ENCODE assay signal across 2 cellular contexts in the genomic region with DNA sequence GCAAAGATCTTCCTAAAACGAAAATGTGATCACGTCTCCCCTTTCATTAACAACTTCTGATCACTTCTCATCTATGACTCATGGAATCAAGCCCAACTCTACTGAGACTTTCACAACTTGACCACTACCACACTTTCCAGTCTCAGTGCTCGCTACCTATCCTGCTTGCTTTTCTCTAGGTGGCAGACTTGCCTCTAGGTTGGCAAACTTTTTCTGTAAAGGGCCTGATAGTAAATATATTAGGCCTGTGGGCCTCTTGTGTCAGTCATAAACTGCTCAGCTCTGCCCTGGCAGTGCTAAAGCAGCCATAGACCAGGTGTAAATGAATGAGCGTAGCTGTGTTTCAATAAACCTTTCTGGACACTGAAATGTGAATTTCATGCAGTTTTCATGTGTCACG.
TF ChIP-seq lines count a peak whose summit lies in the region.

No MANE protein-coding gene starts in this region.

TF ChIP-seq in SK-N-SH, 30 proteins besides CTCF, POLR2A, EP300 and RAD21:
- TF ChIP-seq MXI1 (IDR thresholded peaks at IDR 0.05; ENCODE audit: low read depth, low read length) (no peak), NFIC (IDR thresholded peaks at IDR 0.05; ENCODE audit: borderline replicate concordance) (no peak), GABPA (IDR thresholded peaks at IDR 0.05; ENCODE audit: low read depth) (no peak), YY1 (IDR thresholded peaks at IDR 0.05; ENCODE audit: low read depth) (no peak), SIN3A (IDR thresholded peaks at IDR 0.05; ENCODE audit: borderline replicate concordance, low read depth, low read length) (no peak), FOSL2 (IDR thresholded peaks at IDR 0.05; ENCODE audit: borderline replicate concordance, low read depth) (no peak), REST (IDR thresholded peaks at IDR 0.05; ENCODE audit: low read depth, low read length) (no peak), CHD2 (IDR thresholded peaks at IDR 0.05; ENCODE audit: low read length, partially characterized antibody) (no peak), SMC3 (IDR thresholded peaks at IDR 0.05; ENCODE audit: low read depth, low read length) (no peak), MEF2A (IDR thresholded peaks at IDR 0.05; ENCODE audit: borderline replicate concordance, low read depth) (no peak), RFX5 (IDR thresholded peaks at IDR 0.05; ENCODE audit: low read length) (no peak), EZH2phosphoT487 (IDR thresholded peaks at IDR 0.05; ENCODE audit: borderline replicate concordance, low read depth) (no peak), RCOR1 (IDR thresholded peaks at IDR 0.05; ENCODE audit: low read length) (no peak), JUND (IDR thresholded peaks at IDR 0.05) (no peak), POLR2AphosphoS5 (IDR thresholded peaks at IDR 0.05; ENCODE audit: low read depth, low read length) (no peak), NRF1 (IDR thresholded peaks at IDR 0.05; ENCODE audit: low read depth, low read length) (no peak), TCF12 (IDR thresholded peaks at IDR 0.05) (no peak), FOXJ3 (CRISPR knock-in tag; IDR thresholded peaks at IDR 0.05) (no peak), FOXM1 (IDR thresholded peaks at IDR 0.05; ENCODE audit: low read depth) (no peak)
- TF ChIP-seq, protein P1, sequence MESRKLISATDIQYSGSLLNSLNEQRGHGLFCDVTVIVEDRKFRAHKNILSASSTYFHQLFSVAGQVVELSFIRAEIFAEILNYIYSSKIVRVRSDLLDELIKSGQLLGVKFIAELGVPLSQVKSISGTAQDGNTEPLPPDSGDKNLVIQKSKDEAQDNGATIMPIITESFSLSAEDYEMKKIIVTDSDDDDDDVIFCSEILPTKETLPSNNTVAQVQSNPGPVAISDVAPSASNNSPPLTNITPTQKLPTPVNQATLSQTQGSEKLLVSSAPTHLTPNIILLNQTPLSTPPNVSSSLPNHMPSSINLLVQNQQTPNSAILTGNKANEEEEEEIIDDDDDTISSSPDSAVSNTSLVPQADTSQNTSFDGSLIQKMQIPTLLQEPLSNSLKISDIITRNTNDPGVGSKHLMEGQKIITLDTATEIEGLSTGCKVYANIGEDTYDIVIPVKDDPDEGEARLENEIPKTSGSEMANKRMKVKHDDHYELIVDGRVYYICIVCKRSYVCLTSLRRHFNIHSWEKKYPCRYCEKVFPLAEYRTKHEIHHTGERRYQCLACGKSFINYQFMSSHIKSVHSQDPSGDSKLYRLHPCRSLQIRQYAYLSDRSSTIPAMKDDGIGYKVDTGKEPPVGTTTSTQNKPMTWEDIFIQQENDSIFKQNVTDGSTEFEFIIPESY (IDR thresholded peaks at IDR 0.05; ENCODE audit: borderline replicate concordance, low read depth) = no peak

TF ChIP-seq in SK-N-SH treated with all-trans-retinoic acid at 6 μM for 48 hours, 23 proteins besides CTCF, POLR2A, EP300 and RAD21:
- TF ChIP-seq, protein P2, sequence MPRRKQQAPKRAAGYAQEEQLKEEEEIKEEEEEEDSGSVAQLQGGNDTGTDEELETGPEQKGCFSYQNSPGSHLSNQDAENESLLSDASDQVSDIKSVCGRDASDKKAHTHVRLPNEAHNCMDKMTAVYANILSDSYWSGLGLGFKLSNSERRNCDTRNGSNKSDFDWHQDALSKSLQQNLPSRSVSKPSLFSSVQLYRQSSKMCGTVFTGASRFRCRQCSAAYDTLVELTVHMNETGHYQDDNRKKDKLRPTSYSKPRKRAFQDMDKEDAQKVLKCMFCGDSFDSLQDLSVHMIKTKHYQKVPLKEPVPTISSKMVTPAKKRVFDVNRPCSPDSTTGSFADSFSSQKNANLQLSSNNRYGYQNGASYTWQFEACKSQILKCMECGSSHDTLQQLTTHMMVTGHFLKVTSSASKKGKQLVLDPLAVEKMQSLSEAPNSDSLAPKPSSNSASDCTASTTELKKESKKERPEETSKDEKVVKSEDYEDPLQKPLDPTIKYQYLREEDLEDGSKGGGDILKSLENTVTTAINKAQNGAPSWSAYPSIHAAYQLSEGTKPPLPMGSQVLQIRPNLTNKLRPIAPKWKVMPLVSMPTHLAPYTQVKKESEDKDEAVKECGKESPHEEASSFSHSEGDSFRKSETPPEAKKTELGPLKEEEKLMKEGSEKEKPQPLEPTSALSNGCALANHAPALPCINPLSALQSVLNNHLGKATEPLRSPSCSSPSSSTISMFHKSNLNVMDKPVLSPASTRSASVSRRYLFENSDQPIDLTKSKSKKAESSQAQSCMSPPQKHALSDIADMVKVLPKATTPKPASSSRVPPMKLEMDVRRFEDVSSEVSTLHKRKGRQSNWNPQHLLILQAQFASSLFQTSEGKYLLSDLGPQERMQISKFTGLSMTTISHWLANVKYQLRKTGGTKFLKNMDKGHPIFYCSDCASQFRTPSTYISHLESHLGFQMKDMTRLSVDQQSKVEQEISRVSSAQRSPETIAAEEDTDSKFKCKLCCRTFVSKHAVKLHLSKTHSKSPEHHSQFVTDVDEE (CRISPR knock-in tag; IDR thresholded peaks at IDR 0.05) = no peak
